ENCODE assay signal across 8 cellular contexts in the genomic region with DNA sequence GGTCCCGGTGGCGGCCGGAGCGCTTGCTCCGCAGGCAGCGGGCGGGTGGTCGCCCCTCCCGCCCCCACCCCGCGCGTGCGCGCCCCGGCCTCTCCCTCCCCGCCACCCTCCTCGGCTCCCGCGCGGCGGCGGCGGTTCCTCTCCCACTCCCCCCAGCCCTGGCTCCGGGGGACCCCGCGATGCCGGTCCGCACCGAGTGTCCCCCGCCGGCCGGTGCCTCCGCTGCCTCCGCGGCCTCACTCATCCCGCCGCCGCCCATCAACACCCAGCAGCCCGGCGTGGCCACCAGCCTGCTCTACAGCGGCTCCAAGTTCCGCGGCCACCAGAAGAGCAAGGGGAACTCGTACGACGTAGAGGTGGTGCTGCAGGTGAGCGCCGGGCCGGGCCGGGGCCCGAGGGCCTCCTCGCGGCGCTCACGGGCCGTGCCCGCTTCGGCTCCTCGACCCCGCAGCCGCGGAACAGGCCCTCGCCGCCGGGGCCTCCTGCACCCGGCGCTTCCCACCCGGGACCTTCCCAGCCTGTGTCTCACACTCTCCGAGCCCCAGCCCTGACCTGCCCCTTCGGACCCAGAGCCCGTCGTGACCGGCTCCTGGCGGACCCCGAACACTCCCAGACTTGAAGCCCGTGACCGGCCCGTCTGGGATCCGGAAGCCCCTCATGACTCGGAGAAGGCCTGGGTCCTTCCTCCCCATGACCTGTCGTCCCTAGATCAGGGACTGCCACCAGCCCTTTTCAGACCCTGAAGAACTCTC. TPM values are rescaled to one million over a fixed set of nuclear protein-coding genes. Genes with fewer than 3 reads are reported as not detected.
A peak's percentile ranks its signal among the peaks of the same experiment; 100 is the strongest.
DNase-seq lines count a peak whose midpoint lies in the region; ATAC-seq, FAIRE-seq and TF ChIP-seq lines count a peak whose summit lies in the region.

No MANE protein-coding gene starts in this region.

- H3K79me1 ChIP-seq in H1 (ENCODE audit: low read depth, low read length): peaks cover 3% of the 10 kb centered on the region; the same call in 1 of the 2 replicates

- H3K4me1 ChIP-seq in SJCRH30 (peaks cover 12% of the 10 kb centered on the region), H1 (replicated peaks in 1 of 4; ENCODE audit: control insufficient read depth in 3 of 4, insufficient read depth in 4 of 4, low read length in 3 of 4) (peaks cover 0 to 4% (median 3%) of the 10 kb centered on the region in 4 experiments), mucosa of stomach (ENCODE audit: control insufficient read depth, insufficient read depth, low read length) (peaks cover 16% of the 10 kb centered on the region)

- H2BK20ac ChIP-seq in H1 (ENCODE audit: low read length): no peak overlapping the region

- no peak overlapping the region for H2BK12ac ChIP-seq in H1 (ENCODE audit: low read depth, low read length)

- no peak overlapping the region for H4K91ac ChIP-seq in H1 (replicated peaks; ENCODE audit: insufficient read length, low read length)

- no peak for TF ChIP-seq POLR2A in H1 (IDR thresholded peaks at IDR 0.05; ENCODE audit: control extremely low read depth in 1 of 2, low read depth in 2 of 2, low read length in 2 of 2)

- H3K18ac ChIP-seq in H1 (ENCODE audit: extremely low read depth, low read length): no peak overlapping the region

- peaks cover 7% of the 10 kb centered on the region for H3K23me2 ChIP-seq in H1 (ENCODE audit: low read depth, low read length)

- H3K4me3 ChIP-seq in SJCRH30 (peak overlapping the region; percentile 74), H1 (ENCODE audit: extremely low read depth in 1 of 4, insufficient read depth in 2 of 4, low read depth in 3 of 4, low read length in 4 of 4) (peak overlapping the region; percentile 60 to 95 (median 86)), mucosa of stomach (ENCODE audit: low read length) (peak overlapping the region; percentile 53)

- H3K23ac ChIP-seq in H1 (ENCODE audit: insufficient read length): no peak overlapping the region

- no peak for TF ChIP-seq RAD21 in H1 (IDR thresholded peaks at IDR 0.05 in 1 of 2, conservative IDR thresholded peaks at IDR 0.05 in 1 of 2; ENCODE audit: low read depth in 2 of 2, low read length in 2 of 2)

- no peak overlapping the region for H2BK15ac ChIP-seq in H1 (ENCODE audit: low read length)

- ATAC-seq in GM18502 (IDR thresholded peaks at IDR 0.05; ENCODE audit: poor library complexity, unreplicated experiment) (peak; percentile 2), HG02970 (IDR thresholded peaks at IDR 0.05; ENCODE audit: low FRiP score, unreplicated experiment) (peak; percentile 10)

- H3K9ac ChIP-seq in H1 (replicated peaks in 1 of 4; ENCODE audit: extremely low read depth in 1 of 4, low read depth in 3 of 4, low read length in 3 of 4) (peak overlapping the region in 3 of 4 experiments; percentile 39 to 78 (median 53); a peak in 5 of 7 replicates), mucosa of stomach (ENCODE audit: low read length) (peak overlapping the region; percentile 75)

- peak overlapping the region; percentile 71 to 84 for H3K4me2 ChIP-seq in H1 (ENCODE audit: insufficient read depth in 1 of 2, low read depth in 2 of 2, low read length in 2 of 2)

- CTCF ChIA-PET in H1 (lab: Charles Lee; ENCODE audit: partially characterized antibody): interaction anchor here (1.0 kb wide), 1 partner anchor 229 kb away, joined by 3 read pairs; no protein-coding TSS in a partner anchor

- H3K79me2 ChIP-seq in H1 (ENCODE audit: control insufficient read depth in 1 of 2, insufficient read depth in 2 of 2, low read length in 2 of 2): peaks cover 0 to 20% of the 10 kb centered on the region in 2 experiments; a peak in 1 of 4 replicates

- no peak overlapping the region for H2BK120ac ChIP-seq in H1 (replicated peaks; ENCODE audit: low read depth, low read length)

- H3K27ac ChIP-seq in SJCRH30 (no peak overlapping the region; the same call in 1 of the 2 replicates), H1 (ENCODE audit: low read depth, low read length) (no peak overlapping the region)

- no peak for FAIRE-seq in H1 (lab: Jason Lieb, UNC)

- H3K9me3 ChIP-seq in SJCRH30 (replicated peaks) (no peaks in the 10 kb centered on the region), H1 (ENCODE audit: insufficient read depth in 2 of 2, low read depth in 1 of 2, low read length in 1 of 2) (no peaks in the 10 kb centered on the region), mucosa of stomach (ENCODE audit: control insufficient read depth, low read length) (no peaks in the 10 kb centered on the region)

- H4K8ac ChIP-seq in H1 (ENCODE audit: extremely low read depth, insufficient read depth, low read length): peak overlapping the region; percentile 62

- H2AFZ ChIP-seq in H1 (ENCODE audit: low read length): no peak overlapping the region; the same call in 1 of the 2 replicates

- H3K27me3 ChIP-seq in SJCRH30: no peaks in the 10 kb centered on the region
- H3K27me3 ChIP-seq in H1 (replicated peaks in 1 of 4; ENCODE audit: control insufficient read depth in 3 of 4, extremely low read depth in 1 of 4, insufficient read depth in 3 of 4, low read length in 3 of 4): peaks cover 0 to 6% (median 3%) of the 10 kb centered on the region in 4 experiments; a peak in 2 of 7 replicates
- H3K27me3 ChIP-seq in mucosa of stomach (ENCODE audit: control insufficient read depth, insufficient read depth, low read length): no peaks in the 10 kb centered on the region

- no peak overlapping the region for H3K14ac ChIP-seq in H1 (ENCODE audit: insufficient read length)

- no peak overlapping the region for H3K56ac ChIP-seq in H1 (replicated peaks; ENCODE audit: insufficient read length, low read depth, low read length)

- 3% methylated on average over 38 of the region's 81 CpGs; no CpG with 5 or more reads in 1 of the 2 experiments for WGBS in H1 (ENCODE audit: extremely low coverage in 1 of 2, insufficient coverage in 1 of 2, insufficient read length in 1 of 2, insufficient replicate concordance in 2 of 2, low coverage in 1 of 2, low lambda C conversion rate in 2 of 2, missing lambda C conversion rate in 1 of 2), 2 experiments

- 0 out of 4 replicates have a peak, but pooled peaks of 1 of the 3 experiments have one; percentile 3 for TF ChIP-seq CTCF in H1 (IDR thresholded peaks at IDR 0.05; ENCODE audit: control extremely low read depth in 1 of 3, insufficient read depth in 1 of 3, low read depth in 1 of 3, low read length in 3 of 3)

- peak; percentile 21 for DNase-seq in AG08395 (ENCODE audit: low spot score)
- DNase-seq in SJCRH30: peak; percentile 57 to 60
- DNase-seq in H1 (ENCODE audit: low read depth in 1 of 2, low spot score in 2 of 2): peak in 1 of 2 experiments; percentile 56
- DNase-seq in ureter (ENCODE audit: low spot score): peak; percentile 54
- no peak for DNase-seq in T-helper 9 cell

- H2AK5ac ChIP-seq in H1 (ENCODE audit: low read depth, low read length): no peak overlapping the region

- no peak for TF ChIP-seq EP300 in H1 (IDR thresholded peaks at IDR 0.05; ENCODE audit: borderline replicate concordance in 1 of 2, low read depth in 2 of 2, low read length in 2 of 2)

- H3K36me3 ChIP-seq in SJCRH30 (no peaks in the 10 kb centered on the region; the same call in 1 of the 2 replicates), H1 (ENCODE audit: control insufficient read depth in 2 of 4, insufficient read depth in 4 of 4, low read length in 3 of 4) (no peaks in the 10 kb centered on the region), mucosa of stomach (ENCODE audit: control insufficient read depth, insufficient read depth, low read length) (no peaks in the 10 kb centered on the region)

- POLR2A ChIA-PET in H1 (lab: Charles Lee; ENCODE audit: partially characterized antibody): interaction anchor here (1.6 kb wide), 1 partner anchor 16 kb away, joined by 7 read pairs; no protein-coding TSS in a partner anchor

- peak overlapping the region; percentile 30 for H4K5ac ChIP-seq in H1 (ENCODE audit: insufficient read length, low read depth, low read length)

- H2BK5ac ChIP-seq in H1 (ENCODE audit: low read depth, low read length): no peak overlapping the region

- H4K20me1 ChIP-seq in H1 (replicated peaks in 1 of 2; ENCODE audit: control insufficient read depth in 1 of 2, insufficient read depth in 2 of 2, low read length in 2 of 2): peaks cover 4 to 5% of the 10 kb centered on the region in 2 experiments

- H3K4ac ChIP-seq in H1 (replicated peaks; ENCODE audit: insufficient read length, low read depth, low read length): no peak overlapping the region

RNA-seq across cellular contexts. Expression of gene GID4, which starts 0.5 kb away (rescaled TPM):
- 35.4 and 39.6 TPM in 2 replicates for total RNA-seq in SJCRH30 (2014; rRNA removed; shearing (Covaris generic))
- total RNA-seq in H1 (2021; fragmentation: NEBNext Ultra II Directional; extraction: Animal tissue kit (Norgen Biotek cat#: 25700)): 15.0 and 15.2 TPM in 2 replicates
- 5.4 and 5.6 TPM in 2 replicates for polyA plus RNA-seq in H1 (2011; rRNA removed)
- polyA plus RNA-seq in H1 (2011; cell fraction: cytosol; rRNA removed): 6.2 TPM
- polyA plus RNA-seq in H1 (2011; cell fraction: nucleus; rRNA removed): 6.3 TPM
- 7.2 to 9.3 TPM (median 8.4 TPM) in 4 replicates for polyA plus RNA-seq in H1 (2012, experiment 1 of 2)
- 4.6 TPM for polyA plus RNA-seq in H1 (2012, experiment 2 of 2)
- 5.7 TPM for polyA plus RNA-seq in H1 (2013, experiment 1 of 2)
- polyA plus RNA-seq in H1 (2013, experiment 2 of 2): 6.2 TPM
- polyA minus RNA-seq in H1 (2011; rRNA and poly(A)+ RNA removed): 15.1 and 24.7 TPM in 2 replicates
- 9.4 TPM for polyA minus RNA-seq in H1 (2011; cell fraction: cytosol; rRNA and poly(A)+ RNA removed)
- polyA minus RNA-seq in H1 (2011; cell fraction: nucleus; rRNA and poly(A)+ RNA removed): 13.3 TPM
- total RNA-seq in ureter: 12.4 TPM

RNA-seq across cellular contexts. Expression of gene ATPAF2, which starts 0.7 kb away (rescaled TPM):
- 53.6 and 58.3 TPM in 2 replicates for total RNA-seq in SJCRH30 (2014; rRNA removed; shearing (Covaris generic))
- 22.9 and 23.3 TPM in 2 replicates for total RNA-seq in H1 (2021; fragmentation: NEBNext Ultra II Directional; extraction: Animal tissue kit (Norgen Biotek cat#: 25700))
- polyA plus RNA-seq in H1 (2011; rRNA removed): 19.6 and 28.3 TPM in 2 replicates
- 19.4 TPM for polyA plus RNA-seq in H1 (2011; cell fraction: cytosol; rRNA removed)
- 37.4 TPM for polyA plus RNA-seq in H1 (2011; cell fraction: nucleus; rRNA removed)
- polyA plus RNA-seq in H1 (2012, experiment 1 of 2): 11.7 to 18.7 TPM (median 17.3 TPM) in 4 replicates
- 40.0 TPM for polyA plus RNA-seq in H1 (2012, experiment 2 of 2)
- 13.9 TPM for polyA plus RNA-seq in H1 (2013, experiment 1 of 2)
- 14.8 TPM for polyA plus RNA-seq in H1 (2013, experiment 2 of 2)
- polyA minus RNA-seq in H1 (2011; rRNA and poly(A)+ RNA removed): 19.0 and 20.4 TPM in 2 replicates
- 14.2 TPM for polyA minus RNA-seq in H1 (2011; cell fraction: cytosol; rRNA and poly(A)+ RNA removed)
- polyA minus RNA-seq in H1 (2011; cell fraction: nucleus; rRNA and poly(A)+ RNA removed): 18.3 TPM
- 26.1 TPM for total RNA-seq in ureter

RNA-seq across cellular contexts. Expression of gene DRG2, which starts 48.0 kb away (rescaled TPM):
- 69.1 and 72.2 TPM in 2 replicates for total RNA-seq in SJCRH30 (2014; rRNA removed; shearing (Covaris generic))
- 44.6 and 50.1 TPM in 2 replicates for total RNA-seq in H1 (2021; fragmentation: NEBNext Ultra II Directional; extraction: Animal tissue kit (Norgen Biotek cat#: 25700))
- 47.8 and 57.5 TPM in 2 replicates for polyA plus RNA-seq in H1 (2011; rRNA removed)
- polyA plus RNA-seq in H1 (2011; cell fraction: cytosol; rRNA removed): 53.2 TPM
- polyA plus RNA-seq in H1 (2011; cell fraction: nucleus; rRNA removed): 84.6 TPM
- 45.5 to 54.2 TPM (median 52.2 TPM) in 4 replicates for polyA plus RNA-seq in H1 (2012, experiment 1 of 2)
- 67.7 TPM for polyA plus RNA-seq in H1 (2012, experiment 2 of 2)
- polyA plus RNA-seq in H1 (2013, experiment 1 of 2): 29.2 TPM
- polyA plus RNA-seq in H1 (2013, experiment 2 of 2): 27.1 TPM
- 45.4 and 60.9 TPM in 2 replicates for polyA minus RNA-seq in H1 (2011; rRNA and poly(A)+ RNA removed)
- 29.4 TPM for polyA minus RNA-seq in H1 (2011; cell fraction: cytosol; rRNA and poly(A)+ RNA removed)
- 70.4 TPM for polyA minus RNA-seq in H1 (2011; cell fraction: nucleus; rRNA and poly(A)+ RNA removed)
- 56.3 TPM for total RNA-seq in ureter
